Comparison of ENCODE assay signal across 12 cellular contexts in the genomic region with DNA sequence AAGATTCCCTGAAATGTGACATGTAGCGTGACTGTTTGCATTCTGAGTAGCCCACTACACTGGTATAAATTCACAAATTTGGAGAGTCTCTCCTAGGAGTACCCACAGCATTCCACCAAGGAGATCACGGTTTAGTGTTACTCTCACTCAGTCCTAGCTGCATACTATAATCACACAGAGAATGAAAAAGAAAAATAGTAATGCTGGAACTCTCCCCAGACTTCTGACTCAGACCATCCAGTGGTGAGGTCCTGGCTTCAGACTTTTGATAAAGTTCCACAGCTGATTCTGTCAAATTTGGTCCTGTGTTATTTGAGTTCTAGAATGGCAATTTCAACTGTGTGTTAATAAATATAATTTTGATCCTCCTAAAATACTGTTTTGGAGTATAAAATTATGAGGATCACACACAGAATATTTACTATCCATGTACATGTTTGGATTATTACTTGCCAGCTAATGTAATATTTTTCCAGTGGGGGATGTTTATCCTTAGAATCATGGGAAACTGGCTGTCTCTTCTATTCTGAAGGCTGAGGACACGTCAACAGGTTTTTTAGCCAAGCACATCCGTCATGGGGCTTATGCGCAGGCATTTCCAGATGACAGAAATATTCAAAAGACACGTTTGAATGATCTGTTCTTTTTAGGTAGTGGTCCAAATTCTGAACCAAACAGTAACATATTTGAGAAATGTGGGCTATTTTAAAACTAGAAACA. TPM values are rescaled to one million over a fixed set of nuclear protein-coding genes. Genes with fewer than 3 reads are reported as not detected.
DNase-seq lines count a peak whose midpoint lies in the region; ATAC-seq and TF ChIP-seq lines count a peak whose summit lies in the region.
"Had no signal": no experiment of that assay in that cellular context is flagged by ENCODE, and none has a peak within 500 bp of the region (broad histone marks: within the 10 kb centered on the region; RNA-seq: fewer than 3 reads in every experiment).

No MANE protein-coding gene starts in this region.

- no peak overlapping the region for H3K4me3 ChIP-seq in left ventricle myocardium inferior
- H3K4me3 ChIP-seq in skeletal muscle tissue (ENCODE audit: low read length in 3 of 3) = no peak overlapping the region
- H3K4me3 ChIP-seq in BE2C (ENCODE audit: low read depth, low read length) = no peak overlapping the region
- H3K4me3 ChIP-seq: body of pancreas had no signal

- H3K27ac ChIP-seq in left ventricle myocardium inferior (replicated peaks) (peak overlapping the region; percentile 35), skeletal muscle tissue (ENCODE audit: low read depth, low read length) (peak overlapping the region; percentile 68)
- H3K27ac ChIP-seq: body of pancreas had no signal

- H3K9me3 ChIP-seq in left ventricle myocardium inferior (replicated peaks) = no peaks in the 10 kb centered on the region
- H3K9me3 ChIP-seq in skeletal muscle tissue (ENCODE audit: control insufficient read depth in 3 of 3, low read length in 3 of 3) = no peaks in the 10 kb centered on the region
- H3K9me3 ChIP-seq in BE2C = no peaks in the 10 kb centered on the region
- H3K9me3 ChIP-seq: body of pancreas had no signal

- H3K4me1 ChIP-seq in left ventricle myocardium inferior (peaks cover 6% of the 10 kb centered on the region), skeletal muscle tissue (ENCODE audit: control insufficient read depth in 3 of 3, insufficient read depth in 3 of 3, low read length in 3 of 3) (peaks cover 11 to 15% (median 13%) of the 10 kb centered on the region in 3 donors), BE2C (no peaks in the 10 kb centered on the region; the same call in 1 of the 2 replicates)

- H3K27me3 ChIP-seq in left ventricle myocardium inferior (ENCODE audit: low read depth) (no peaks in the 10 kb centered on the region), skeletal muscle tissue (ENCODE audit: control insufficient read depth in 3 of 3, insufficient read depth in 3 of 3, low read length in 3 of 3) (no peaks in the 10 kb centered on the region), BE2C (no peaks in the 10 kb centered on the region)
- H3K27me3 ChIP-seq: body of pancreas had no signal

- TF ChIP-seq CTCF in left ventricle myocardium inferior (IDR thresholded peaks at IDR 0.05; ENCODE audit: borderline replicate concordance) = no peak
- no peak for TF ChIP-seq CTCF in BE2C (IDR thresholded peaks at IDR 0.05; ENCODE audit: low read depth, low read length)

- peak overlapping the region in 1 of 3 donors; percentile 1 for H3K9ac ChIP-seq in skeletal muscle tissue (ENCODE audit: low read depth in 1 of 3, low read length in 3 of 3)

- ATAC-seq in HG03520 (IDR thresholded peaks at IDR 0.05; ENCODE audit: unreplicated experiment) = no peak

- DNase-seq in EH (ENCODE audit: low read depth) (peak; percentile 87), amniotic epithelial cell (ENCODE audit: low read depth) (peak; percentile 65), left ventricle myocardium inferior (no peak), BE2C (no peak), activated gamma-delta T cell (lab: John Stamatoyannopoulos, UW) (no peak)
- no peak for DNase-seq in stimulated activated CD4-positive, alpha-beta T cell treated with anti-CD3 and anti-CD28 coated beads, Interleukin-1b, Interleukin-23, amount 100 ng/mL, for 48 hours
- DNase-seq: NCI-H2029 treated with DMSO at 0.1 percent for 48 hours had no signal

- H3K36me3 ChIP-seq in left ventricle myocardium inferior (no peaks in the 10 kb centered on the region), skeletal muscle tissue (ENCODE audit: control insufficient read depth in 3 of 3, insufficient read depth in 3 of 3, low read length in 3 of 3) (no peaks in the 10 kb centered on the region), BE2C (peaks cover 63% of the 10 kb centered on the region)

- intact Hi-C loops in left ventricle myocardium inferior (cut with micrococcal nuclease) = no loop called here

RNA-seq across cellular contexts. Expression of a gene that starts 5.1 kb away (rescaled TPM):
- total RNA-seq in left ventricle myocardium inferior (2.2 TPM), skeletal muscle tissue (15.7 TPM)
- 33.3 TPM for polyA plus RNA-seq in BE2C (2012; ENCODE audit: insufficient read depth, insufficient read length, low read depth)
- total RNA-seq: HepG2, lung microvascular endothelial cell had no signal
- polyA plus RNA-seq: HepG2 had no signal

Comparison
In these comparisons a context has a peak if more than half of its experiments do, and no peak if none do; other contexts are left out.
1. DNase-seq: peak in EH (single experiment) and amniotic epithelial cell (single experiment); none in left ventricle myocardium inferior (single experiment), stimulated activated CD4-positive, alpha-beta T cell treated with anti-CD3 and anti-CD28 coated beads, Interleukin-1b, Interleukin-23, amount 100 ng/mL, for 48 hours (single experiment), BE2C (single experiment) and activated gamma-delta T cell (single experiment).